1 cellular context compared by ENCODE assay signal in the genomic region with DNA sequence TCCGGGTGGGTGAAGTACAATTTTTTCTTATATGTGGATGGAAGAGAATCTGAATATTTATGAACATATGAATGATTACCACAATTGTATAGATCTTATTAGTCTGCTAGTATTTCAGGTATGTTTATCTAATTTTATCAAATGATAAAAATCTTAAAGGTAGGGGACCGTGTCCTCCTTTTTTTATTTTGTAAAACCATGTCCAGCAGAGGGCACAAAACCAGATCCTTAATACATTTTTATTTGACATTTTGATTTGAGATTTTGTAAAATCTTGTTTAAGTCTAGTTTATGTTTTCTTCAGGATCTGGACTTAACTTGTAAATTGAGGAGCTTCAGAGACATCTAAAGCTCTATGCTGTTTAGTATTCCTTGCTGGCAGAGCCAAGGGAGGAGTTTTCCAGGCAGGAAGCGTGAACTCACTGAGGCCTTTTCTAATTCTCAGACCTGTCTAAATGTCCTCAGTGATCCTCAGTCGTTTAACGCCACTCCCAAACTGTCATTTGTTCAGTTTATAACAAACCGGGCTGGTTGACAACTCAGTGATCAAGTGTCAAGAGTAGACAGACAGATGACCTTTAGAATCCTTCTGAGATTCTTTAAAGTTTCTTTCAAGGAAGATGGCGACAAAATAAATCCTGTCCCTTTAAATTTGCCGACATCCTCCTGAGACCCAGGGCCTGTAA.
TF ChIP-seq lines count a peak whose summit lies in the region.

No MANE protein-coding gene starts in this region.

TF ChIP-seq in SK-N-SH, 30 proteins besides CTCF, POLR2A, EP300 and RAD21 (continued from another document):
- TF ChIP-seq IRF3 (IDR thresholded peaks at IDR 0.05; ENCODE audit: low read depth, low read length) = no peak
- TF ChIP-seq MXI1 (IDR thresholded peaks at IDR 0.05; ENCODE audit: low read depth, low read length) = no peak
TF ChIP-seq in SK-N-SH: peak in this region for 0.
